ENCODE assay signal across 12 cellular contexts in the genomic region with DNA sequence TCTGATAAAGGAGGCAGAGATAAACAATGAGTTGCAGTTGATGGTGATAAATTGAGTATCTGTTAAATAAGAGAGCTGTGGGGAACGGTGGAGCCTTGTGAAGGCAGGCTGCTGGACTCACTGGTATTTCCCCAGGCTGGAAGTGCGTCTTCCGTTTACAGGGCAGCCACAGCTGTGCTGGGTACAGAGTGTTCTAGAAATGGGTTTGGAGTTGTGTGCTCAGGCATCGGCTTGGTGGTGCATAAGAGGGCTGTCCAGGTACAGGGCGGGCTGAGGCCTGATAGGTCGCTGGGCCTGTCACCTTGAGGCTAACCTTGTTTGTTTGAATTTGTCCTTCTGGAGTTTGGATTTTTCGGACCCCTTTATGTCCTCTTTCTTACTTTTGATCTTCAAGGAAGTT. TPM values are rescaled to one million over a fixed set of nuclear protein-coding genes. Genes with fewer than 3 reads are reported as not detected.
DNase-seq lines count a peak whose midpoint lies in the region; ATAC-seq and TF ChIP-seq lines count a peak whose summit lies in the region.
"Had no signal": no experiment of that assay in that cellular context is flagged by ENCODE, and none has a peak within 500 bp of the region (broad histone marks: within the 10 kb centered on the region; RNA-seq: fewer than 3 reads in every experiment).

No MANE protein-coding gene starts in this region.

- no peak for ATAC-seq in CD4-positive, alpha-beta T cell (ENCODE audit: poor library complexity)
- ATAC-seq in Panc1 (0 out of 2 replicates have a peak, but pooled peaks have one; percentile 64), heart right ventricle (peak in 7 of 8 donors; percentile 71 to 96 (median 83)), GM18870 (IDR thresholded peaks at IDR 0.05; ENCODE audit: unreplicated experiment) (no peak)

- no peaks in the 10 kb centered on the region for H3K9me3 ChIP-seq in CD4-positive, alpha-beta T cell (ENCODE audit: control insufficient read depth, low read length)
- H3K9me3 ChIP-seq in Panc1 (ENCODE audit: control insufficient read depth, insufficient read depth, low read depth, low read length) (no peaks in the 10 kb centered on the region), heart right ventricle (no peaks in the 10 kb centered on the region)
- H3K9me3 ChIP-seq: spleen had no signal

- BruUV-seq in Panc1 (replicated peaks; lab: Mats Ljungman, UMichigan) = no TSS peak

- no peaks in the 10 kb centered on the region for H3K9me3 Mint-ChIP-seq in CD4-positive, alpha-beta T cell
- no peaks in the 10 kb centered on the region for H3K9me3 Mint-ChIP-seq in neural crest cell

- no peak overlapping the region for H3K27ac ChIP-seq in CD4-positive, alpha-beta T cell (ENCODE audit: low read depth, low read length)
- H3K27ac ChIP-seq in Panc1 (ENCODE audit: low read length) (no peak overlapping the region), heart right ventricle (peak overlapping the region in 4 of 10 donors; percentile 3 to 51 (median 26))

- no peak overlapping the region for H3K27ac Mint-ChIP-seq in CD4-positive, alpha-beta T cell
- H3K27ac Mint-ChIP-seq in neural crest cell (ENCODE audit: unreplicated experiment) = peak overlapping the region; percentile 79

- H3K36me3 Mint-ChIP-seq in CD4-positive, alpha-beta T cell (ENCODE audit: low read depth) = no peaks in the 10 kb centered on the region
- no peaks in the 10 kb centered on the region for H3K36me3 Mint-ChIP-seq in neural crest cell (ENCODE audit: low read depth)

- peaks cover 88% of the 10 kb centered on the region for H3K4me1 Mint-ChIP-seq in CD4-positive, alpha-beta T cell (ENCODE audit: low read depth)
- H3K4me1 Mint-ChIP-seq in neural crest cell = peaks cover 46% of the 10 kb centered on the region

- H3K4me1 ChIP-seq in Panc1 (ENCODE audit: control insufficient read depth, insufficient read depth, low read length) (peaks cover 12% of the 10 kb centered on the region), heart right ventricle (peaks cover 11 to 95% (median 76%) of the 10 kb centered on the region in 9 donors)

- H3K4me3 ChIP-seq in Panc1 (ENCODE audit: low read depth in 2 of 2, low read length in 2 of 2) (no peak overlapping the region), heart right ventricle (no peak overlapping the region), H7 (ENCODE audit: insufficient read depth, low read depth, low read length) (no peak overlapping the region)
- H3K4me3 ChIP-seq: spleen had no signal

- CTCF ChIA-PET in CD4-positive, alpha-beta T cell (lab: Charles Lee) = no interaction called here
- CTCF ChIA-PET in Panc1 (lab: Charles Lee) = no interaction called here

- intact Hi-C loops in CD4-positive, alpha-beta T cell (cut with DNase I, micrococcal nuclease) = loop anchor here in 1 of 2 experiments (5.0 kb wide), 1 partner anchor 34 kb away; no protein-coding TSS in a partner anchor
- intact Hi-C loops in Panc1 (cut with micrococcal nuclease; ENCODE audit: unreplicated experiment) = no loop called here
- intact Hi-C loops in heart right ventricle (cut with DNase I) = no loop called here

- 51 to 53% methylated on average over 7 of the region's 7 CpGs for WGBS in heart right ventricle, 2 donors

- no peak for TF ChIP-seq CTCF in CD4-positive, alpha-beta T cell (IDR thresholded peaks at IDR 0.05)
- no peak for TF ChIP-seq CTCF in Panc1 (IDR thresholded peaks at IDR 0.05)
- no peak for TF ChIP-seq CTCF in heart right ventricle (IDR thresholded peaks at IDR 0.05)
- TF ChIP-seq CTCF in neural crest cell (conservative IDR thresholded peaks at IDR 0.05) = no peak

- no peaks in the 10 kb centered on the region for H3K27me3 Mint-ChIP-seq in CD4-positive, alpha-beta T cell
- H3K27me3 Mint-ChIP-seq in neural crest cell (ENCODE audit: low read depth) = no peaks in the 10 kb centered on the region

- no peaks in the 10 kb centered on the region for H3K36me3 ChIP-seq in Panc1 (ENCODE audit: control insufficient read depth, insufficient read depth, low read length)
- no peaks in the 10 kb centered on the region for H3K36me3 ChIP-seq in heart right ventricle
- no peaks in the 10 kb centered on the region for H3K36me3 ChIP-seq in H7 (replicated peaks; ENCODE audit: control insufficient read depth, insufficient read depth, low read length)

- no peak for DNase-seq in CD4-positive, alpha-beta T cell
- DNase-seq in Panc1 (ENCODE audit: low read depth, low spot score) (no peak), heart right ventricle (no peak), neural crest cell (ENCODE audit: low read depth, low spot score) (no peak), NCI-H345 treated with DMSO at 0.1 percent for 48 hours (lab: John Stamatoyannopoulos, UW; ENCODE audit: unreplicated experiment) (no peak), amygdala (lab: John Stamatoyannopoulos, UW) (no peak), H7 (no peak)
- DNase-seq: activated CD4-positive, CD25-positive, alpha-beta regulatory T cell treated with anti-CD3 and anti-CD28 coated beads, Interleukin-2, amount 50 U/mL, for 72 hours; activated naive CD4-positive, alpha-beta T cell treated with anti-CD3 and anti-CD28 coated beads, Interleukin-2, amount 50 U/mL, for 16 hours; NCI-H2081 treated with DMSO at 0.1 percent for 48 hours; spleen had no signal

- no peaks in the 10 kb centered on the region for H3K27me3 ChIP-seq in CD4-positive, alpha-beta T cell (ENCODE audit: control insufficient read depth, insufficient read depth, low read length)
- no peaks in the 10 kb centered on the region for H3K27me3 ChIP-seq in Panc1 (ENCODE audit: control insufficient read depth, insufficient read depth, low read length)
- no peaks in the 10 kb centered on the region for H3K27me3 ChIP-seq in heart right ventricle
- no peaks in the 10 kb centered on the region for H3K27me3 ChIP-seq in H7 (ENCODE audit: control insufficient read depth, insufficient read depth, low read length)
- H3K27me3 ChIP-seq: spleen had no signal

- in situ Hi-C loops in Panc1 (cut with HindIII; ENCODE audit: low pct_unique_long_range_greater_than_20kb, low sequenced_read_pairs) = no loop called here

- POLR2A ChIA-PET in CD4-positive, alpha-beta T cell (lab: Charles Lee) = no interaction called here
- POLR2A ChIA-PET in Panc1 (lab: Charles Lee) = no interaction called here

- H3K4me3 Mint-ChIP-seq in CD4-positive, alpha-beta T cell = peak overlapping the region; percentile 16
- H3K4me3 Mint-ChIP-seq in neural crest cell = no peak overlapping the region

RNA-seq across cellular contexts. Expression of a gene that starts 39.3 kb away (rescaled TPM):
- total RNA-seq in CD4-positive, alpha-beta T cell = 100 to 1,000 TPM; 120 to 125 TPM
- total RNA-seq in Panc1 (2021; ENCODE audit: unreplicated experiment) (91.7 TPM), heart right ventricle (10 to 100 TPM; 39.0 to 63.2 (median 53.0) TPM), neural crest cell (101 and 102 TPM in 2 replicates)
- 53.4 TPM for polyA plus RNA-seq in Panc1 (2012; ENCODE audit: insufficient read length)
- polyA plus RNA-seq in heart right ventricle = 10 to 100 TPM; 11.2 to 14.5 TPM
- total RNA-seq in H7 (2014; rRNA removed; shearing (Covaris generic)) = 20.9 and 27.8 TPM in 2 replicates

Comparison
In these comparisons a context has a peak if more than half of its experiments do, and no peak if none do; other contexts are left out.
1. ATAC-seq: peak in Panc1 (single experiment) and heart right ventricle (7 of 8); none in CD4-positive, alpha-beta T cell (single experiment) and GM18870 (single experiment).